13 cellular contexts compared by ENCODE assay signal in the genomic region with DNA sequence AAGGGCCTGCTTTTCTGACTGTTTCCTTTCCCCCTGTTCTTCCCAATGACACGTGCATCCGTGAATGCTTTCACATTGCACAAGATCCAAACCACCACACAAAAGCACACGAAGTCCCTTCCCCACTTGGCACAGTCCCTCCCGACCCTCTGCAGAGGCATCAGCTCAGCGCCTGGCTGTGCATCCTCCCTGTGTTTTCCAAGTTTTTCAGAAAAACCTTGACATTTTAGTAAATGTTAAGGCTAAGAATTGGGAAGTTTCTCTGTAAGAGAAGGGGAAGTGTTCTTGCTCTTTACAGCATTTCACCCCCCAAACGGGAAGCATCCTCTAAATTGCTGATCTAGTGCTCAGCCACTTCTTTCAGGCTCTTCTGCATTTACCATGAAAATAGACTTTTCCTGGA.
DNase-seq lines count a peak whose midpoint lies in the region; ATAC-seq and TF ChIP-seq lines count a peak whose summit lies in the region.
"Had no signal": no experiment of that assay in that cellular context is flagged by ENCODE, and none has a peak within 500 bp of the region (broad histone marks: within the 10 kb centered on the region; RNA-seq: fewer than 3 reads in every experiment).

No MANE protein-coding gene starts in this region.

- no peaks in the 10 kb centered on the region for H3K4me1 ChIP-seq in right atrium auricular region
- H3K4me1 ChIP-seq in lung (ENCODE audit: control insufficient read depth in 2 of 2, insufficient read depth in 2 of 2, low read length in 2 of 2) = no peaks in the 10 kb centered on the region

- TF ChIP-seq CTCF in right atrium auricular region (IDR thresholded peaks at IDR 0.05) = no peak
- TF ChIP-seq CTCF in lung (IDR thresholded peaks at IDR 0.05; ENCODE audit: control extremely low read depth, extremely low read depth) = no peak
- TF ChIP-seq CTCF in brain microvascular endothelial cell (IDR thresholded peaks at IDR 0.05; ENCODE audit: low read depth, low read length, missing control alignments) = no peak

- POLR2A ChIA-PET in activated naive CD8-positive, alpha-beta T cell treated with anti-CD3 and anti-CD28 coated beads, Interleukin-2, amount 10 ng/mL, durations not matched to agents 7 days and 5 days (lab: Charles Lee) = no interaction called here

- ATAC-seq in Right ventricle myocardium superior (ENCODE audit: poor library complexity) (peak; percentile 61), lung (ENCODE audit: insufficient read depth, low FRiP score) (peak; percentile 27), HG03175 (IDR thresholded peaks at IDR 0.05; ENCODE audit: unreplicated experiment) (no peak)
- no peak for ATAC-seq in activated naive CD8-positive, alpha-beta T cell treated with anti-CD3 and anti-CD28 coated beads, Interleukin-2, amount 10 ng/mL, durations not matched to agents 7 days and 5 days (ENCODE audit: low read depth)

- H3K27me3 Mint-ChIP-seq in activated naive CD8-positive, alpha-beta T cell treated with anti-CD3 and anti-CD28 coated beads, Interleukin-2, amount 10 ng/mL, durations not matched to agents 7 days and 5 days = peaks cover 3% of the 10 kb centered on the region

- DNase-seq in Right ventricle myocardium superior (no peak), right atrium auricular region (ENCODE audit: low spot score) (no peak), lung (ENCODE audit: low spot score) (no peak), islet precursor cell (no peak), brain microvascular endothelial cell (no peak), retina (no peak)
- DNase-seq in activated naive CD8-positive, alpha-beta T cell treated with anti-CD3 and anti-CD28 coated beads, Interleukin-2, amount 10 ng/mL, durations not matched to agents 7 days and 5 days = no peak
- DNase-seq: activated CD4-positive, alpha-beta T cell treated with anti-CD3 and anti-CD28 coated beads for 48 hours; NK-92 treated with Interleukin-12 subunit alpha and Interleukin-12 subunit beta, amount 100 ng/mL, for 24 hours; T-helper 1 cell; trophoblast cell had no signal

- no peaks in the 10 kb centered on the region for H3K36me3 ChIP-seq in right atrium auricular region
- no peaks in the 10 kb centered on the region for H3K36me3 ChIP-seq in lung (ENCODE audit: control insufficient read depth in 2 of 2, insufficient read depth in 2 of 2, low read length in 2 of 2)
- H3K36me3 ChIP-seq in brain microvascular endothelial cell (replicated peaks) = no peaks in the 10 kb centered on the region

- H3K36me3 Mint-ChIP-seq in activated naive CD8-positive, alpha-beta T cell treated with anti-CD3 and anti-CD28 coated beads, Interleukin-2, amount 10 ng/mL, durations not matched to agents 7 days and 5 days = peaks cover 14% of the 10 kb centered on the region

- H3K9me3 ChIP-seq in right atrium auricular region = peaks cover 0 to under 1% of the 10 kb centered on the region in 2 donors
- peaks cover 0 to 5% of the 10 kb centered on the region in 2 donors for H3K9me3 ChIP-seq in lung (ENCODE audit: control insufficient read depth in 2 of 2, insufficient read depth in 1 of 2, low read length in 1 of 2)

- H3K27me3 ChIP-seq in right atrium auricular region (no peaks in the 10 kb centered on the region), lung (ENCODE audit: control insufficient read depth, insufficient read depth) (no peaks in the 10 kb centered on the region), brain microvascular endothelial cell (replicated peaks) (no peaks in the 10 kb centered on the region)

- in situ Hi-C loops in brain microvascular endothelial cell (cut with HindIII; ENCODE audit: low pct_ligation_motif_present, low sequenced_read_pairs) = no loop called here

- intact Hi-C loops in Right ventricle myocardium superior (cut with DNase I) = no loop called here

- peak overlapping the region; percentile 2 for H3K27ac Mint-ChIP-seq in activated naive CD8-positive, alpha-beta T cell treated with anti-CD3 and anti-CD28 coated beads, Interleukin-2, amount 10 ng/mL, durations not matched to agents 7 days and 5 days
- H3K27ac Mint-ChIP-seq: activated T-helper 1 cell treated with anti-CD3 and anti-CD28 coated beads, Interleukin-12 subunit alpha, Interleukin-12 subunit beta, Interleukin-2, Interleukin-4 antibody, amounts not matched to agents 30 ng/mL and 10 ng/mL and 1 ng/mL, durations not matched to agents 14 hours and 24 hours and 36 hours had no signal

- H3K9me3 Mint-ChIP-seq in activated naive CD8-positive, alpha-beta T cell treated with anti-CD3 and anti-CD28 coated beads, Interleukin-2, amount 10 ng/mL, durations not matched to agents 7 days and 5 days = peaks cover 12% of the 10 kb centered on the region

- peak overlapping the region in 1 of 2 donors; percentile 18 for H3K27ac ChIP-seq in right atrium auricular region
- H3K27ac ChIP-seq in lung (ENCODE audit: low read depth in 1 of 2, low read length in 1 of 2) = no peak overlapping the region
- H3K27ac ChIP-seq in brain microvascular endothelial cell = no peak overlapping the region

- peaks cover 8% of the 10 kb centered on the region for H3K4me1 Mint-ChIP-seq in activated naive CD8-positive, alpha-beta T cell treated with anti-CD3 and anti-CD28 coated beads, Interleukin-2, amount 10 ng/mL, durations not matched to agents 7 days and 5 days

- H3K4me3 Mint-ChIP-seq in activated naive CD8-positive, alpha-beta T cell treated with anti-CD3 and anti-CD28 coated beads, Interleukin-2, amount 10 ng/mL, durations not matched to agents 7 days and 5 days = no peak overlapping the region
- H3K4me3 Mint-ChIP-seq: activated T-helper 1 cell treated with anti-CD3 and anti-CD28 coated beads, Interleukin-12 subunit alpha, Interleukin-12 subunit beta, Interleukin-2, Interleukin-4 antibody, amounts not matched to agents 30 ng/mL and 10 ng/mL and 1 ng/mL, durations not matched to agents 14 hours and 24 hours and 36 hours had no signal

- WGBS in lung, 2 donors = 23 to 40% methylated on average over 6 of the region's 6 CpGs

- no peak overlapping the region for H3K4me3 ChIP-seq in right atrium auricular region
- no peak overlapping the region for H3K4me3 ChIP-seq in lung
- H3K4me3 ChIP-seq in brain microvascular endothelial cell (ENCODE audit: low read depth, low read length) = no peak overlapping the region

Comparison
In these comparisons a context has a peak if more than half of its experiments do, and no peak if none do; other contexts are left out.
1. ATAC-seq: peak in Right ventricle myocardium superior (single experiment) and lung (single experiment); none in activated naive CD8-positive, alpha-beta T cell treated with anti-CD3 and anti-CD28 coated beads, Interleukin-2, amount 10 ng/mL, durations not matched to agents 7 days and 5 days (single experiment) and HG03175 (single experiment).